ENCODE assay signal across 8 cellular contexts in the genomic region with DNA sequence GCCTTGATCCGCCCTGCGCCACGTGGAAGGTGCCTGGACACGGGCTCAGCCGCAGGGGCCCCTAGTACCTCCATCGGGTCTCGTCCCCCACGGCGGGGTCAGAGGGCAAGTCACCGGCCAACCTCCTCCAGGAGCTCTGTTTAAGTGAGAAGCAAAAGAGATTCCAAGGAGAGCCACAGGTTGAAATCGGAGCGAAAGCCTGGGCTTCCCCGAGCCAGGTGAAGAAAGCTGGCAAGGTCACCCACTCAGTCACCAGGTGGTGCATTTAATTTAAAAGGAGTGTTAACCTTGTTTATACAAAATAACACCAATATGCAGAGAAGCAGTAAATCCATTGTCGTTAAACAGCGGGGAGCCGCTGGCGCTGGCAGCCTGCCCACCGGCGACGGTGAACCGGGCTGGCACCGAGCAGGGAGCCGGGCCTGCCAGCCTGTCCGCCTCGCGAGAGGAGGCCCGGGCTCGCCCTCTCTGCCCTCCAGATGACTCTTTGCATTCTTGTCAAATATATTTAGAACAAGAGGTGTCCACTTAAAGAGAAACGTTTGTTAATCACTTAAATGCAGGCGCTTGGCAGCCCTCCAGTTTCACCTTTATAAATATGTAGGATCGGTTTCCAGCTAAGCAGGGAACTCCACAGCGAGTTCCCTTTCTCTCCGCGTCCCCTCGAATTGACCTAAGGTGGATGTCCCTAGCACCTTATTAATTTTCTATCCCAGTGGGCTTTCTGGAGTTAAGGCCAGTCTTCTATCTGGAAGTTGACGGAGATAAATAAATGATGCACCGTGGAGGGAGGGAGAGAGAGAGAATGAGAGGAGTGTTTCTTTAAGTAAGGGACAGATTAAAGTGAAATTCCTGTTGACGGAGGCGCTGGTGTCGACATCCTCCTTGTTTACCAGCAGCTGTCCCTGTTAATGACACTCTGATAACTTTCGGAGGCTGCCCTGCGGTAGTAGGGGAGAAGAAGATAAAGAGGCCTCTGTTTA.
DNase-seq lines count a peak whose midpoint lies in the region; ATAC-seq and TF ChIP-seq lines count a peak whose summit lies in the region.

No MANE protein-coding gene starts in this region.

- peak overlapping the region; percentile 59 for H3K4me2 ChIP-seq in skeletal muscle satellite cell (ENCODE audit: low read length)

- H3K36me3 ChIP-seq in iPS-20b (ENCODE audit: insufficient read depth, low read depth, low read length): no peaks in the 10 kb centered on the region
- H3K36me3 ChIP-seq in skeletal muscle satellite cell (ENCODE audit: insufficient read depth, low read length): no peaks in the 10 kb centered on the region

- H3K4me3 Mint-ChIP-seq in stimulated activated memory B cell treated with anti-CD40 and anti-IgM and Interleukin-4, amounts not matched to agents 10 μg/mL and 1 μg/mL and 100 μg/mL, for 72 hours: no peak overlapping the region

- H3K27me3 Mint-ChIP-seq in stimulated activated memory B cell treated with anti-CD40 and anti-IgM and Interleukin-4, amounts not matched to agents 10 μg/mL and 1 μg/mL and 100 μg/mL, for 72 hours: no peaks in the 10 kb centered on the region

- DNase-seq in DMS153 (lab: John Stamatoyannopoulos, UW) (peak; percentile 86), NCI-H1105 (lab: John Stamatoyannopoulos, UW) (peak; percentile 84), astrocyte of the spinal cord (ENCODE audit: low read depth, low spot score) (peak; percentile 34), mesenteric fat pad (ENCODE audit: low spot score) (no peak), GM10266 (ENCODE audit: extremely low spot score) (no peak)

- H3K4me1 ChIP-seq in iPS-20b (ENCODE audit: insufficient read depth, low read length): peaks cover 11% of the 10 kb centered on the region
- H3K4me1 ChIP-seq in skeletal muscle satellite cell (ENCODE audit: control insufficient read depth, insufficient read depth, low read length): peaks cover 14% of the 10 kb centered on the region

- no peak overlapping the region for H3K27ac Mint-ChIP-seq in stimulated activated memory B cell treated with anti-CD40 and anti-IgM and Interleukin-4, amounts not matched to agents 10 μg/mL and 1 μg/mL and 100 μg/mL, for 72 hours

- peak overlapping the region; percentile 24 for H3K4me3 ChIP-seq in astrocyte of the spinal cord (ENCODE audit: low read depth, low read length)
- peak overlapping the region; percentile 57 for H3K4me3 ChIP-seq in iPS-20b (ENCODE audit: low read length)
- peak overlapping the region; percentile 3 for H3K4me3 ChIP-seq in skeletal muscle satellite cell (ENCODE audit: low read length)

- no peak for ATAC-seq in stimulated activated memory B cell treated with anti-CD40 and anti-IgM and Interleukin-4, amounts not matched to agents 10 μg/mL and 1 μg/mL and 100 μg/mL, for 72 hours

- TF ChIP-seq CTCF in astrocyte of the spinal cord (IDR thresholded peaks at IDR 0.05; ENCODE audit: low read depth, low read length) (no peak), GM10266 (IDR thresholded peaks at IDR 0.05; ENCODE audit: control insufficient read depth, insufficient read depth, low read depth, missing control alignments) (no peak)

- H3K27me3 ChIP-seq in iPS-20b (ENCODE audit: insufficient read depth, low read length) (peaks cover 97% of the 10 kb centered on the region), skeletal muscle satellite cell (ENCODE audit: control insufficient read depth, insufficient read depth, low read length) (no peaks in the 10 kb centered on the region)

- in situ Hi-C loops in astrocyte of the spinal cord (cut with HindIII; ENCODE audit: low sequenced_read_pairs): no loop called here

- no peaks in the 10 kb centered on the region for H3K36me3 Mint-ChIP-seq in stimulated activated memory B cell treated with anti-CD40 and anti-IgM and Interleukin-4, amounts not matched to agents 10 μg/mL and 1 μg/mL and 100 μg/mL, for 72 hours

- no peaks in the 10 kb centered on the region for H3K9me3 Mint-ChIP-seq in stimulated activated memory B cell treated with anti-CD40 and anti-IgM and Interleukin-4, amounts not matched to agents 10 μg/mL and 1 μg/mL and 100 μg/mL, for 72 hours

- no peak overlapping the region for H3K27ac ChIP-seq in iPS-20b (ENCODE audit: low read length)

- H3K9me3 ChIP-seq in iPS-20b (ENCODE audit: insufficient read depth, low read depth, low read length) (no peaks in the 10 kb centered on the region), skeletal muscle satellite cell (replicated peaks; ENCODE audit: low read length) (no peaks in the 10 kb centered on the region)

- peaks cover 4% of the 10 kb centered on the region for H3K4me1 Mint-ChIP-seq in stimulated activated memory B cell treated with anti-CD40 and anti-IgM and Interleukin-4, amounts not matched to agents 10 μg/mL and 1 μg/mL and 100 μg/mL, for 72 hours

- no peak overlapping the region for H3K9ac ChIP-seq in iPS-20b (ENCODE audit: low read depth, low read length)
- H3K9ac ChIP-seq in skeletal muscle satellite cell (ENCODE audit: low read depth, low read length): peak overlapping the region; percentile 22

Comparison
In these comparisons a context has a peak if more than half of its experiments do, and no peak if none do; other contexts are left out.
1. DNase-seq: peak in DMS153 (single experiment), NCI-H1105 (single experiment) and astrocyte of the spinal cord (single experiment); none in mesenteric fat pad (single experiment) and GM10266 (single experiment).
2. H3K4me3 ChIP-seq: peak in every context shown above with its lines; median percentile 57 in iPS-20b; 24 in astrocyte of the spinal cord; 3 in skeletal muscle satellite cell.